In the genomic region with DNA sequence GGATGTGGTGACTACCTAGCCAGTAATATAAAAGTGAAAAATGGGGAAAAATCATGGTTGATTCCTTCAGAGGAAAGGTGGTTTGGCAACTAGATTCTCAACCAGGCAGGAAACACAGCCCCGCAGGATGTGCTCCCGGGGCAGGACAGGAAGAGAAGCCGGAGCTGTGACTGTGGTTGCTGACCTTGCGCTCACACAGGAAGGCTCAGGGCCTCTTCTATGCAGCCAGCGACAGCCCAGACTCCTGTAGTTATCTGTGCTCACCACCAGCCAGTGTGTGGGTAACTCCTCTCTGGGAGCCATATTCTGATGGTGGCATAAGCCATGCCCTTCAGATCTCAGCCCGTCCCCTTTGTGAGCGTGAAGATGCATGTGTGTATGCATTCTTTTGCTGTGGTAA, we compare ENCODE assay signal across 10 cellular contexts. TPM values are rescaled to one million over a fixed set of nuclear protein-coding genes. Genes with fewer than 3 reads are reported as not detected.
DNase-seq lines count a peak whose midpoint lies in the region; ATAC-seq and TF ChIP-seq lines count a peak whose summit lies in the region.
"Had no signal": no experiment of that assay in that cellular context is flagged by ENCODE, and none has a peak within 500 bp of the region (broad histone marks: within the 10 kb centered on the region; RNA-seq: fewer than 3 reads in every experiment).

No MANE protein-coding gene starts in this region.

- H3K27ac Mint-ChIP-seq in type B pancreatic cell, result peak overlapping the region; percentile 25

- no peak for TF ChIP-seq CTCF in type B pancreatic cell (conservative IDR thresholded peaks at IDR 0.05)

- H3K4me3 Mint-ChIP-seq in type B pancreatic cell, result no peak overlapping the region

- H3K27me3 Mint-ChIP-seq in type B pancreatic cell, result no peaks in the 10 kb centered on the region

- intact Hi-C loops in Right ventricle myocardium inferior (cut with DNase I), result no loop called here
- intact Hi-C loops in cardiac septum (cut with DNase I), result no loop called here

- peak; percentile 73 for ATAC-seq in Right ventricle myocardium inferior

- no peaks in the 10 kb centered on the region for H3K9me3 Mint-ChIP-seq in type B pancreatic cell

- DNase-seq in Right ventricle myocardium inferior (ENCODE audit: missing footprints) (no peak), cardiac septum (ENCODE audit: low spot score) (no peak), islet precursor cell (peak; percentile 91), type B pancreatic cell (ENCODE audit: extremely low spot score, unreplicated experiment) (no peak), NCI-H1105 treated with DMSO at 0.1 percent for 48 hours (lab: John Stamatoyannopoulos, UW) (no peak), NCI-H1092 treated with DMSO at 0.1 percent for 48 hours (lab: John Stamatoyannopoulos, UW) (no peak), OCI-M2 (lab: John Stamatoyannopoulos, UW; ENCODE audit: unreplicated experiment) (no peak)
- DNase-seq in activated gamma-delta T cell treated with anti-CD3 and anti-CD28 coated beads, Interleukin-2, amount 50 U/mL, for 16 hours (ENCODE audit: low read depth), result peak; percentile 10
- DNase-seq: BE2C, NCI-H1417 had no signal

- H3K4me1 Mint-ChIP-seq in type B pancreatic cell (ENCODE audit: unreplicated experiment), result peaks cover 20% of the 10 kb centered on the region

- peaks cover 33% of the 10 kb centered on the region for H3K36me3 Mint-ChIP-seq in type B pancreatic cell

RNA-seq across cellular contexts. Expression of a gene that starts 50.7 kb away (rescaled TPM):
- total RNA-seq in Right ventricle myocardium inferior (12.9 TPM), cardiac septum (32.2 TPM), type B pancreatic cell (ENCODE audit: low replicate concordance) (25.3 and 223 TPM in 2 replicates)

Comparison
In these comparisons a context has a peak if more than half of its experiments do, and no peak if none do; other contexts are left out.
1. DNase-seq: peak in activated gamma-delta T cell treated with anti-CD3 and anti-CD28 coated beads, Interleukin-2, amount 50 U/mL, for 16 hours (single experiment) and islet precursor cell (single experiment); none in Right ventricle myocardium inferior (single experiment), cardiac septum (single experiment), type B pancreatic cell (single experiment), NCI-H1105 treated with DMSO at 0.1 percent for 48 hours (single experiment), NCI-H1092 treated with DMSO at 0.1 percent for 48 hours (single experiment) and OCI-M2 (single experiment).